8 cellular contexts compared by ENCODE assay signal in genomic region chr16:19179890-19180490, GRCh38. TPM values are rescaled to one million over a fixed set of nuclear protein-coding genes. Genes with fewer than 3 reads are reported as not detected.
DNase-seq lines count a peak whose midpoint lies in the region; ATAC-seq, FAIRE-seq and TF ChIP-seq lines count a peak whose summit lies in the region.

No MANE protein-coding gene starts in this region.

- H3K36me3 ChIP-seq in OCI-LY3 (replicated peaks; ENCODE audit: low read depth, low read length) (no peaks in the 10 kb centered on the region), K562 (ENCODE audit: control insufficient read depth, insufficient read depth, low read length) (no peaks in the 10 kb centered on the region)

- POLR2A ChIA-PET in K562 (lab: Yijun Ruan, JAX) = interaction anchor here (0.6 to 2.3 kb wide), 6 partner anchors 10 to 342 kb away, joined by 3 to 7 read pairs (median 4); partner anchors contain the start of gene GDE1

- H3K4me2 ChIP-seq in OCI-LY3 (ENCODE audit: low read length) (peak overlapping the region; percentile 38), K562 (ENCODE audit: insufficient read depth, low read length) (no peak overlapping the region)

- TF ChIP-seq EP300 in K562 (IDR thresholded peaks at IDR 0.05; ENCODE audit: low read length) = no peak

- H3K4me3 ChIP-seq in OCI-LY3 (ENCODE audit: low read length) (no peak overlapping the region), K562 (no peak overlapping the region)

- H3K79me2 ChIP-seq in OCI-LY3 (ENCODE audit: low read length) (no peaks in the 10 kb centered on the region), K562 (ENCODE audit: control insufficient read depth, insufficient read depth, low read length) (no peaks in the 10 kb centered on the region)

- H3K27me3 ChIP-seq in OCI-LY3 (ENCODE audit: low read depth, low read length) (no peaks in the 10 kb centered on the region), K562 (ENCODE audit: control insufficient read depth in 2 of 2, insufficient read depth in 2 of 2, low read length in 2 of 2) (peaks cover 37 to 62% of the 10 kb centered on the region in 2 experiments)

- intact Hi-C loops in K562 (cut with micrococcal nuclease) = loop anchor here (2.0 to 10.0 kb wide), 2 partner anchors 93 to 195 kb away; no protein-coding TSS in a partner anchor

- H3K9me1 ChIP-seq in K562 (ENCODE audit: control insufficient read depth, insufficient read depth, low read length) = no peaks in the 10 kb centered on the region

- WGBS in K562 (ENCODE audit: insufficient coverage, low coverage, missing lambda C conversion rate) = 18% methylated on average over 20 of the region's 20 CpGs

- CTCF ChIA-PET in K562 (lab: Yijun Ruan, JAX; ENCODE audit: low intra/inter-chr PET ratio) = interaction anchor here (0.6 to 2.5 kb wide), 3 partner anchors 85 to 196 kb away, joined by 3 to 22 read pairs (median 4); no protein-coding TSS in a partner anchor

- BruUV-seq in K562 (replicated peaks; lab: Mats Ljungman, UMichigan) = no TSS peak

- H3K9ac ChIP-seq in OCI-LY3 (ENCODE audit: low read length) = no peak overlapping the region
- no peak overlapping the region for H3K9ac ChIP-seq in K562 (ENCODE audit: insufficient read depth in 1 of 2, low read depth in 2 of 2, low read length in 2 of 2)

- H3K4me1 ChIP-seq in OCI-LY3 (ENCODE audit: low read length) = peaks cover 22% of the 10 kb centered on the region
- H3K4me1 ChIP-seq in K562 (replicated peaks in 1 of 2; ENCODE audit: control insufficient read depth in 2 of 2, insufficient read depth in 2 of 2, low read length in 2 of 2) = no peaks in the 10 kb centered on the region

- TF ChIP-seq POLR2A in K562 (conservative IDR thresholded peaks at IDR 0.05) = no peak
- no peak for TF ChIP-seq POLR2A in GM18505 (IDR thresholded peaks at IDR 0.05; ENCODE audit: borderline replicate concordance, extremely low read depth, insufficient read depth, insufficient read length)

- FAIRE-seq in K562 (lab: Jason Lieb, UNC) = peak; percentile 94

- peak overlapping the region; percentile 69; the same call in 1 of the 2 replicates for H2AFZ ChIP-seq in OCI-LY3 (ENCODE audit: low read depth, low read length)
- no peak overlapping the region for H2AFZ ChIP-seq in K562 (ENCODE audit: low read depth, low read length)

- TF ChIP-seq CTCF in GM13976 (IDR thresholded peaks at IDR 0.05; ENCODE audit: borderline replicate concordance, control extremely low read depth, extremely low read depth, insufficient read depth, missing control alignments) (peak; percentile 62), OCI-LY3 (IDR thresholded peaks at IDR 0.05; ENCODE audit: low read depth, low read length) (peak; percentile 84), K562 (IDR thresholded peaks at IDR 0.05 in 2 of 3, conservative IDR thresholded peaks at IDR 0.05 in 1 of 3; ENCODE audit: insufficient read depth in 2 of 3, low read depth in 1 of 3, low read length in 3 of 3) (peak; percentile 77 to 88 (median 86))

- H3K27ac ChIP-seq in OCI-LY3 (ENCODE audit: low read length) = no peak overlapping the region
- no peak overlapping the region for H3K27ac ChIP-seq in K562 (ENCODE audit: extremely low read depth, low read depth, low read length)

- peak; percentile 63 for DNase-seq in AG08396 (ENCODE audit: low spot score)
- peak; percentile 85 for DNase-seq in GM13976 (ENCODE audit: low spot score)
- peak; percentile 73 to 81 (median 78) for DNase-seq in K562 (ENCODE audit: extremely low read depth in 1 of 4, low spot score in 3 of 4)
- peak; percentile 65 for DNase-seq in iris pigment epithelial cell (ENCODE audit: low read depth)
- peak; percentile 42 for DNase-seq in stimulated activated CD4-positive, alpha-beta T cell treated with anti-CD3 and anti-CD28 coated beads, Interleukin-4, amount 100 ng/mL, for 24 hours

- H4K20me1 ChIP-seq in OCI-LY3 (ENCODE audit: insufficient read depth, low read length) (no peaks in the 10 kb centered on the region), K562 (replicated peaks; ENCODE audit: control insufficient read depth, insufficient read depth, low read length) (no peaks in the 10 kb centered on the region; the same call in 1 of the 2 replicates)

- H3K9me3 ChIP-seq in OCI-LY3 (ENCODE audit: insufficient read depth, low read length) = no peaks in the 10 kb centered on the region
- no peaks in the 10 kb centered on the region for H3K9me3 ChIP-seq in K562 (replicated peaks; ENCODE audit: control insufficient read depth, insufficient read depth, low read depth, low read length)

- in situ Hi-C loops in GM13976 (cut with MboI; ENCODE audit: low sequenced_read_pairs, unreplicated experiment) = loop anchor here (5.0 to 10.0 kb wide), 2 partner anchors 93 to 195 kb away; no protein-coding TSS in a partner anchor
- in situ Hi-C loops in K562 (cut with MboI) = loop anchor here (5.0 to 10.0 kb wide), 2 partner anchors 88 to 195 kb away; no protein-coding TSS in a partner anchor

- TF ChIP-seq RAD21 in K562 (CRISPR knock-in tag; conservative IDR thresholded peaks at IDR 0.05 in 1 of 2, IDR thresholded peaks at IDR 0.05 in 1 of 2) = peak; percentile 62 to 77

- peak; percentile 96 for ATAC-seq in K562
- ATAC-seq in GM21381 (IDR thresholded peaks at IDR 0.05; ENCODE audit: unreplicated experiment) = no peak
- ATAC-seq in GM18505 (IDR thresholded peaks at IDR 0.05; ENCODE audit: unreplicated experiment) = no peak

TF ChIP-seq in K562, 482 proteins besides CTCF, POLR2A, EP300 and RAD21 (continues in another document):
- TF ChIP-seq CEBPG (CRISPR knock-in tag; IDR thresholded peaks at IDR 0.05) = peak; percentile 20; the same call in 1 of the 2 replicates
- peak; percentile 59 to 74; a peak in 3 of 4 replicates for TF ChIP-seq CEBPG (tag; conservative IDR thresholded peaks at IDR 0.05 in 1 of 2, IDR thresholded peaks at IDR 0.05 in 1 of 2)
- 0 out of 2 replicates have a peak, but pooled peaks have one; percentile 27 for TF ChIP-seq ATF7 (IDR thresholded peaks at IDR 0.05)
- TF ChIP-seq GABPB2 (CRISPR knock-in tag; conservative IDR thresholded peaks at IDR 0.05) = no peak
- no peak for TF ChIP-seq EHMT2 (IDR thresholded peaks at IDR 0.05)
- peak; percentile 53 for TF ChIP-seq DEAF1 (CRISPR knock-in tag; IDR thresholded peaks at IDR 0.05)
- TF ChIP-seq PBX2 (CRISPR knock-in tag; IDR thresholded peaks at IDR 0.05; ENCODE audit: low read depth) = peak; percentile 69
- TF ChIP-seq PBX2 (tag; conservative IDR thresholded peaks at IDR 0.05; ENCODE audit: low read depth) = peak; percentile 94
- no peak for TF ChIP-seq CHCHD3 (CRISPR knock-in tag; IDR thresholded peaks at IDR 0.05)
- TF ChIP-seq SMC3 (conservative IDR thresholded peaks at IDR 0.05; ENCODE audit: insufficient read depth, low read depth, low read length) = peak; percentile 55; the same call in 1 of the 2 replicates

RNA-seq across cellular contexts. Expression of gene SYT17, which starts 11.9 kb away (rescaled TPM):
- total RNA-seq in K562 (2011; cell fraction: chromatin; rRNA removed; ENCODE audit: low replicate concordance) = not detected in 2 replicates
- total RNA-seq in K562 (2011; cell fraction: nucleolus; rRNA removed) = not detected in 2 replicates
- not detected in 2 replicates for total RNA-seq in K562 (2011; cell fraction: nucleoplasm; rRNA removed)
- total RNA-seq in K562 (2014; rRNA removed) = not detected in 2 replicates
- total RNA-seq in K562 (2014; rRNA removed; fragmentation: Illumina TruSeq; extraction: Trizol) = not detected in 2 replicates
- total RNA-seq in K562 (2015; rRNA removed; fragmentation: Illumina TruSeq; extraction: Trizol) = not detected in 2 replicates
- not detected in 2 replicates for total RNA-seq in K562 (2021)
- polyA plus RNA-seq in K562 (2011; rRNA removed) = not detected in 2 replicates
- polyA plus RNA-seq in K562 (2011; cell fraction: cytosol; rRNA removed) = not detected in 2 replicates
- polyA plus RNA-seq in K562 (2011; cell fraction: nucleus; rRNA removed) = not detected in 2 replicates
- polyA plus RNA-seq in K562 (2012) = 0.11 TPM in 1 of 2 replicates, not detected in the other
- not detected in 2 replicates for polyA plus RNA-seq in K562 (2014; fragmentation: Illumina TruSeq; extraction: Trizol)
- polyA plus RNA-seq in K562 (2014; fragmentation: Nextera tagmentation; extraction: Ambion mirVana) = not detected
- polyA plus RNA-seq in K562 (2014; rRNA removed) = not detected in 2 replicates
- not detected in 2 replicates for polyA minus RNA-seq in K562 (2011; rRNA and poly(A)+ RNA removed)
- polyA minus RNA-seq in K562 (2011; cell fraction: cytosol; rRNA and poly(A)+ RNA removed) = not detected in 2 replicates
- not detected in 2 replicates for polyA minus RNA-seq in K562 (2011; cell fraction: nucleus; rRNA and poly(A)+ RNA removed)
